Comparison of ENCODE assay signal across 8 cellular contexts in genomic region chr6:112296122-112296521, GRCh38. TPM values are rescaled to one million over a fixed set of nuclear protein-coding genes. Genes with fewer than 3 reads are reported as not detected.
DNase-seq lines count a peak whose midpoint lies in the region; ATAC-seq, FAIRE-seq and TF ChIP-seq lines count a peak whose summit lies in the region.

No MANE protein-coding gene starts in this region.

- H2AFZ ChIP-seq in mesenchymal stem cell (ENCODE audit: low read depth, low read length), result no peak overlapping the region

- no peak overlapping the region for H2BK120ac ChIP-seq in mesenchymal stem cell (ENCODE audit: low read depth, low read length)

- H3K4me2 ChIP-seq in mesenchymal stem cell (ENCODE audit: low read length, poor library complexity, severe bottlenecking), result no peak overlapping the region

- WGBS in mesenchymal stem cell, result 48% methylated on average over 2 of the region's 2 CpGs

- H4K8ac ChIP-seq in mesenchymal stem cell (ENCODE audit: low read length), result no peak overlapping the region

- no peak overlapping the region for H4K91ac ChIP-seq in mesenchymal stem cell (ENCODE audit: low read length)

- no peak overlapping the region for H3K4ac ChIP-seq in mesenchymal stem cell (ENCODE audit: low read depth in 1 of 2, low read length in 2 of 2)

- no peaks in the 10 kb centered on the region for H3K27me3 ChIP-seq in mesenchymal stem cell (ENCODE audit: control insufficient read depth in 1 of 2, insufficient read depth in 1 of 2, low read length in 2 of 2)

- CTCF ChIA-PET in activated CD8-positive, alpha-beta T cell treated with anti-CD3 and anti-CD28 coated beads for 36 hours (lab: Charles Lee), result interaction anchor here (0.8 to 1.2 kb wide), 2 partner anchors 12 to 116 kb away, joined by 4 to 6 read pairs; no protein-coding TSS in a partner anchor
- CTCF ChIA-PET in activated CD8-positive, alpha-beta T cell treated with anti-CD3 and anti-CD28 coated beads, Interleukin-2, amount 10 ng/mL, durations not matched to agents 7 days and 5 days (lab: Charles Lee), result interaction anchor here (1.0 to 1.6 kb wide), 3 partner anchors 11 to 15 kb away, joined by 3 to 6 read pairs (median 4); no protein-coding TSS in a partner anchor

- DNase-seq in activated CD8-positive, alpha-beta T cell treated with anti-CD3 and anti-CD28 coated beads for 36 hours, result peak; percentile 22
- DNase-seq in activated CD8-positive, alpha-beta T cell treated with anti-CD3 and anti-CD28 coated beads, Interleukin-2, amount 10 ng/mL, durations not matched to agents 7 days and 5 days, result no peak
- peak; percentile 41 for DNase-seq in amniotic stem cell (lab: John Stamatoyannopoulos, UW)
- peak; percentile 74 for DNase-seq in mesenchymal stem cell
- DNase-seq in GM12891 (ENCODE audit: insufficient read length, low spot score), result no peak
- DNase-seq in 8988T, result no peak

- no peak for TF ChIP-seq CTCF in activated CD8-positive, alpha-beta T cell treated with anti-CD3 and anti-CD28 coated beads for 36 hours (IDR thresholded peaks at IDR 0.05)

- H3K4me1 Mint-ChIP-seq in activated CD8-positive, alpha-beta T cell treated with anti-CD3 and anti-CD28 coated beads for 36 hours (ENCODE audit: low read depth), result no peaks in the 10 kb centered on the region
- H3K4me1 Mint-ChIP-seq in activated CD8-positive, alpha-beta T cell treated with anti-CD3 and anti-CD28 coated beads, Interleukin-2, amount 10 ng/mL, durations not matched to agents 7 days and 5 days (ENCODE audit: low read depth), result no peaks in the 10 kb centered on the region

- H3K79me1 ChIP-seq in mesenchymal stem cell (replicated peaks; ENCODE audit: low read length, poor library complexity, severe bottlenecking), result no peaks in the 10 kb centered on the region

- H3K9ac ChIP-seq in mesenchymal stem cell (ENCODE audit: low read length), result peak overlapping the region; percentile 87

- H3K36me3 ChIP-seq in mesenchymal stem cell (ENCODE audit: control insufficient read depth in 1 of 2, insufficient read depth in 2 of 2, low read depth in 1 of 2, low read length in 2 of 2), result no peaks in the 10 kb centered on the region

- H3K4me3 Mint-ChIP-seq in activated CD8-positive, alpha-beta T cell treated with anti-CD3 and anti-CD28 coated beads for 36 hours, result no peak overlapping the region
- no peak overlapping the region for H3K4me3 Mint-ChIP-seq in activated CD8-positive, alpha-beta T cell treated with anti-CD3 and anti-CD28 coated beads, Interleukin-2, amount 10 ng/mL, durations not matched to agents 7 days and 5 days

- H3K23ac ChIP-seq in mesenchymal stem cell (ENCODE audit: low read length in 2 of 2), result no peak overlapping the region

- H3K14ac ChIP-seq in mesenchymal stem cell (ENCODE audit: low read length in 2 of 2), result no peak overlapping the region

- POLR2A ChIA-PET in activated CD8-positive, alpha-beta T cell treated with anti-CD3 and anti-CD28 coated beads for 36 hours (lab: Charles Lee), result no interaction called here
- POLR2A ChIA-PET in activated CD8-positive, alpha-beta T cell treated with anti-CD3 and anti-CD28 coated beads, Interleukin-2, amount 10 ng/mL, durations not matched to agents 7 days and 5 days (lab: Charles Lee), result no interaction called here

- intact Hi-C loops in activated CD8-positive, alpha-beta T cell treated with anti-CD3 and anti-CD28 coated beads for 36 hours (cut with micrococcal nuclease), result no loop called here

- H3K27ac ChIP-seq in mesenchymal stem cell (ENCODE audit: low read length, poor library complexity, severe bottlenecking), result no peak overlapping the region

- peaks cover 20% of the 10 kb centered on the region for H3K27me3 Mint-ChIP-seq in activated CD8-positive, alpha-beta T cell treated with anti-CD3 and anti-CD28 coated beads for 36 hours
- peaks cover 58% of the 10 kb centered on the region for H3K27me3 Mint-ChIP-seq in activated CD8-positive, alpha-beta T cell treated with anti-CD3 and anti-CD28 coated beads, Interleukin-2, amount 10 ng/mL, durations not matched to agents 7 days and 5 days (ENCODE audit: low read depth)

- peak overlapping the region; percentile 36 for H2AK5ac ChIP-seq in mesenchymal stem cell (ENCODE audit: low read length, severe bottlenecking)

- FAIRE-seq in GM12891 (lab: Jason Lieb, UNC), result no peak

- peaks cover 5% of the 10 kb centered on the region for H3K4me1 ChIP-seq in mesenchymal stem cell (ENCODE audit: control insufficient read depth, insufficient read depth, low read depth, low read length)

- TF ChIP-seq POLR2A in GM12891 (IDR thresholded peaks at IDR 0.05; ENCODE audit: low read depth, low read length), result no peak

- no peak overlapping the region for H3K27ac Mint-ChIP-seq in activated CD8-positive, alpha-beta T cell treated with anti-CD3 and anti-CD28 coated beads for 36 hours
- no peak overlapping the region for H3K27ac Mint-ChIP-seq in activated CD8-positive, alpha-beta T cell treated with anti-CD3 and anti-CD28 coated beads, Interleukin-2, amount 10 ng/mL, durations not matched to agents 7 days and 5 days

- no peak overlapping the region for H2BK15ac ChIP-seq in mesenchymal stem cell (ENCODE audit: low read depth, poor library complexity, severe bottlenecking)

- no peak overlapping the region for H2BK5ac ChIP-seq in mesenchymal stem cell (ENCODE audit: low read depth, low read length, poor library complexity, severe bottlenecking)

- H3K4me3 ChIP-seq in mesenchymal stem cell (ENCODE audit: insufficient read depth in 1 of 2, low read depth in 1 of 2, low read length in 2 of 2), result no peak overlapping the region

- H3K9me3 ChIP-seq in mesenchymal stem cell (ENCODE audit: control insufficient read depth, low read length), result no peaks in the 10 kb centered on the region

- no peaks in the 10 kb centered on the region for H3K9me3 Mint-ChIP-seq in activated CD8-positive, alpha-beta T cell treated with anti-CD3 and anti-CD28 coated beads for 36 hours
- no peaks in the 10 kb centered on the region for H3K9me3 Mint-ChIP-seq in activated CD8-positive, alpha-beta T cell treated with anti-CD3 and anti-CD28 coated beads, Interleukin-2, amount 10 ng/mL, durations not matched to agents 7 days and 5 days (ENCODE audit: insufficient read depth)

- H3K36me3 Mint-ChIP-seq in activated CD8-positive, alpha-beta T cell treated with anti-CD3 and anti-CD28 coated beads for 36 hours (ENCODE audit: low read depth), result no peaks in the 10 kb centered on the region
- no peaks in the 10 kb centered on the region for H3K36me3 Mint-ChIP-seq in activated CD8-positive, alpha-beta T cell treated with anti-CD3 and anti-CD28 coated beads, Interleukin-2, amount 10 ng/mL, durations not matched to agents 7 days and 5 days (ENCODE audit: low read depth)

- no peak overlapping the region for H2BK12ac ChIP-seq in mesenchymal stem cell (ENCODE audit: low read length in 2 of 2)

- ATAC-seq in activated CD8-positive, alpha-beta T cell treated with anti-CD3 and anti-CD28 coated beads for 36 hours, result peak; percentile 76
- no peak for ATAC-seq in activated CD8-positive, alpha-beta T cell treated with anti-CD3 and anti-CD28 coated beads, Interleukin-2, amount 10 ng/mL, durations not matched to agents 7 days and 5 days
- ATAC-seq in HG03342 (IDR thresholded peaks at IDR 0.05; ENCODE audit: unreplicated experiment), result peak; percentile 74
- ATAC-seq in HG02970 (IDR thresholded peaks at IDR 0.05; ENCODE audit: low FRiP score, unreplicated experiment), result no peak

- no peak overlapping the region for H3K18ac ChIP-seq in mesenchymal stem cell (ENCODE audit: low read depth in 1 of 2, low read length in 2 of 2)

TF ChIP-seq in GM12891, 5 proteins besides CTCF, POLR2A, EP300 and RAD21:
- TF ChIP-seq POLR2AphosphoS5 (IDR thresholded peaks at IDR 0.05; ENCODE audit: low read depth, low read length) (no peak), PAX5 (IDR thresholded peaks at IDR 0.05; ENCODE audit: insufficient read depth, low read length, severe bottlenecking) (no peak), POU2F2 (IDR thresholded peaks at IDR 0.05; ENCODE audit: low read depth, low read length) (no peak), SPI1 (IDR thresholded peaks at IDR 0.05; ENCODE audit: low read depth, low read length) (no peak), TAF1 (IDR thresholded peaks at IDR 0.05; ENCODE audit: low read depth, low read length) (no peak)
TF ChIP-seq in GM12891: peak in this region for 0.

RNA-seq across cellular contexts. Expression of gene LAMA4, which starts 41.8 kb away (rescaled TPM):
- not detected for total RNA-seq in activated CD8-positive, alpha-beta T cell treated with anti-CD3 and anti-CD28 coated beads for 36 hours
- not detected for total RNA-seq in activated CD8-positive, alpha-beta T cell treated with anti-CD3 and anti-CD28 coated beads, Interleukin-2, amount 10 ng/mL, durations not matched to agents 7 days and 5 days
- 51.1 TPM for polyA plus RNA-seq in mesenchymal stem cell (2013, experiment 1 of 2)
- polyA plus RNA-seq in mesenchymal stem cell (2013, experiment 2 of 2), result 47.5 TPM
- not detected for polyA plus RNA-seq in GM12891 (2012; ENCODE audit: low read depth, missing spikeins)

RNA-seq across cellular contexts. Expression of gene RFPL4B, which starts 51.0 kb away (rescaled TPM):
- total RNA-seq in activated CD8-positive, alpha-beta T cell treated with anti-CD3 and anti-CD28 coated beads for 36 hours, result not detected
- not detected for total RNA-seq in activated CD8-positive, alpha-beta T cell treated with anti-CD3 and anti-CD28 coated beads, Interleukin-2, amount 10 ng/mL, durations not matched to agents 7 days and 5 days
- 0.01 TPM for polyA plus RNA-seq in mesenchymal stem cell (2013, experiment 1 of 2)
- polyA plus RNA-seq in mesenchymal stem cell (2013, experiment 2 of 2), result not detected
- not detected for polyA plus RNA-seq in GM12891 (2012; ENCODE audit: low read depth, missing spikeins)

Comparison
In these comparisons a context has a peak if more than half of its experiments do, and no peak if none do; other contexts are left out.
1. ATAC-seq: peak in activated CD8-positive, alpha-beta T cell treated with anti-CD3 and anti-CD28 coated beads for 36 hours (single experiment) and HG03342 (single experiment); none in activated CD8-positive, alpha-beta T cell treated with anti-CD3 and anti-CD28 coated beads, Interleukin-2, amount 10 ng/mL, durations not matched to agents 7 days and 5 days (single experiment) and HG02970 (single experiment).
2. DNase-seq: peak in activated CD8-positive, alpha-beta T cell treated with anti-CD3 and anti-CD28 coated beads for 36 hours (single experiment), amniotic stem cell (single experiment) and mesenchymal stem cell (single experiment); none in activated CD8-positive, alpha-beta T cell treated with anti-CD3 and anti-CD28 coated beads, Interleukin-2, amount 10 ng/mL, durations not matched to agents 7 days and 5 days (single experiment), GM12891 (single experiment) and 8988T (single experiment).